8 cellular contexts compared by ENCODE assay signal in the genomic region with DNA sequence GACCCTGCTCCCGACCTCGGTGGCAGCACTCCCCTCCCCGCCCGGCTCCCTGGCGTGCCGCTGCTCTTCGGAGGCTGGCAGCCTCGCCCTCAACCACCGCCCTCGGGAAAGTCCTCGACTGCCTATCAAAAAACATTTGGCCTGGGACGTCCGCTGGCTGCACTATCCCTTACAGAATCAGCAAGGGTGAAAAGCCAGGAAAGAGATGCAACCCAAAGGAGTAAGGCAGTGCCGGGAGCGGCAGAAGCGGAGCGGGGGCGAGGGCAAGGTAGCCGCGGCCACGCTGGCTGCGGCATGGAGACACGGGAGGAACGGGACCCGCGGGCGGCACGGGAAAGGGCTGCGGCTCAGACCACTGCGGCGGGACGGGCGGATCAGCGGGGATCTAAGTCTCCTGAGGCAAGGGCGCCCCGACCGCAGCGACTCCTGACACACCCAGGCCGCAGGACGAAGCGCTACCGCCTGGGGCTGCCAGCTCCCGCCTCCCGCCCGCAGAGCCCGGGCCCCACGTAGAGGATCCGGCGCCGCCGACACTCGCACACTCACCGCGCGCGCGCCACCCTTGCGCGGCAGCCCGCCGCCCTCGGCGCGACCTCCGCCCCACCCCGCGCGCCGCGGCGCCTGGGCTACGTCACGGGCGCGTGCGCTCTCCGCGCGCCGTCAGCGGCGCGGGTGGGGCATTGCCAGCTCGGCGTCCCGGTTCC. TPM values are rescaled to one million over a fixed set of nuclear protein-coding genes. Genes with fewer than 3 reads are reported as not detected.
A peak's percentile ranks its signal among the peaks of the same experiment; 100 is the strongest.
DNase-seq lines count a peak whose midpoint lies in the region; ATAC-seq and TF ChIP-seq lines count a peak whose summit lies in the region.

A gene with protein sequence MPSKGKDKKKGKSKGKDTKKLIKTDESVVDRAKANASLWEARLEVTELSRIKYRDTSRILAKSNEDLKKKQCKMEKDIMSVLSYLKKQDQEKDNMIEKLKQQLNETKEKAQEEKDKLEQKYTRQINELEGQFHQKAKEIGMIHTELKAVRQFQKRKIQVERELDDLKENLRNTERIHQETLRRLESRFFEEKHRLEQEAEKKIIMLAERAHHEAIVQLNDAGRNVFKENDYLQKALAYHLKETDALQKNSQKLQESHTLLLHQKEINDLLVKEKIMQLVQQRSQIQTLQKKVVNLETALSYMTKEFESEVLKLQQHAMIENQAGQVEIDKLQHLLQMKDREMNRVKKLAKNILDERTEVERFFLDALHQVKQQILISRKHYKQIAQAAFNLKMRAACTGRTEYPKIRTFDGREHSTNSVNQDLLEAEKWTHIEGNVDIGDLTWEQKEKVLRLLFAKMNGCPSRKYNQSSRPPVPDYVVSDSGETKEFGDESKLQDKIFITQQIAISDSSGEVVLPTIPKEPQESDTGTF (plus strand): TSS at position 646 of the 704 bp plus-strand sequence. CDS start 130 bp downstream, outside the sequence.
A gene with protein sequence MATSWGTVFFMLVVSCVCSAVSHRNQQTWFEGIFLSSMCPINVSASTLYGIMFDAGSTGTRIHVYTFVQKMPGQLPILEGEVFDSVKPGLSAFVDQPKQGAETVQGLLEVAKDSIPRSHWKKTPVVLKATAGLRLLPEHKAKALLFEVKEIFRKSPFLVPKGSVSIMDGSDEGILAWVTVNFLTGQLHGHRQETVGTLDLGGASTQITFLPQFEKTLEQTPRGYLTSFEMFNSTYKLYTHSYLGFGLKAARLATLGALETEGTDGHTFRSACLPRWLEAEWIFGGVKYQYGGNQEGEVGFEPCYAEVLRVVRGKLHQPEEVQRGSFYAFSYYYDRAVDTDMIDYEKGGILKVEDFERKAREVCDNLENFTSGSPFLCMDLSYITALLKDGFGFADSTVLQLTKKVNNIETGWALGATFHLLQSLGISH (minus strand): TSS at position 585 of the 704 bp plus-strand sequence. CDS start 31,186 bp downstream, outside the sequence.

- H3K4me1 ChIP-seq in KMS-11 (ENCODE audit: low read depth, poor library complexity, severe bottlenecking): no peaks in the 10 kb centered on the region

- DNase-seq in DMS53 (lab: John Stamatoyannopoulos, UW) (peak; percentile 92), RPMI7951 (ENCODE audit: low read depth) (peak; percentile 84), fibroblast of mammary gland (ENCODE audit: low read depth) (peak; percentile 80)
- DNase-seq in natural killer cell treated with Interleukin-12 subunit alpha and Interleukin-12 subunit beta and Interleukin-15 and Interleukin-18, amount 100 ng/mL, for 72 hours (ENCODE audit: low spot score): peak; percentile 90
- DNase-seq in stimulated activated naive CD4-positive, alpha-beta T cell (lab: John Stamatoyannopoulos, UW): peak; percentile 78 to 88 (median 80)

- peak within 1 kb of the TSS; percentile 73 for H3K27ac ChIP-seq in KMS-11

- peaks cover 7% of the 10 kb centered on the region for H3K4me1 Mint-ChIP-seq in activated T-helper 17 cell treated with anti-CD3 and anti-CD28 coated beads, Interleukin-2, amount 50 U/mL, for 72 hours
- peaks cover 9 to 14% of the 10 kb centered on the region in 2 donors for H3K4me1 Mint-ChIP-seq in natural killer cell treated with Interleukin-12 subunit alpha and Interleukin-12 subunit beta and Interleukin-15 and Interleukin-18, amount 100 ng/mL, for 72 hours (ENCODE audit: low read depth in 2 of 2)

- no peaks in the 10 kb centered on the region for H3K27me3 Mint-ChIP-seq in activated T-helper 17 cell treated with anti-CD3 and anti-CD28 coated beads, Interleukin-2, amount 50 U/mL, for 72 hours
- H3K27me3 Mint-ChIP-seq in natural killer cell treated with Interleukin-12 subunit alpha and Interleukin-12 subunit beta and Interleukin-15 and Interleukin-18, amount 100 ng/mL, for 72 hours: no peaks in the 10 kb centered on the region

- H3K27ac Mint-ChIP-seq in activated T-helper 17 cell treated with anti-CD3 and anti-CD28 coated beads, Interleukin-2, amount 50 U/mL, for 72 hours: peak within 1 kb of the TSS; percentile 95
- H3K27ac Mint-ChIP-seq in natural killer cell treated with Interleukin-12 subunit alpha and Interleukin-12 subunit beta and Interleukin-15 and Interleukin-18, amount 100 ng/mL, for 72 hours: peak within 1 kb of the TSS; percentile 95 to 96

- no peaks in the 10 kb centered on the region for H4K20me1 ChIP-seq in KMS-11 (ENCODE audit: insufficient read depth)

- no peaks in the 10 kb centered on the region for H3K27me3 ChIP-seq in KMS-11 (ENCODE audit: insufficient read depth, low read depth)

- H3K4me3 Mint-ChIP-seq in activated T-helper 17 cell treated with anti-CD3 and anti-CD28 coated beads, Interleukin-2, amount 50 U/mL, for 72 hours: peak within 1 kb of the TSS; percentile 96
- H3K4me3 Mint-ChIP-seq in natural killer cell treated with Interleukin-12 subunit alpha and Interleukin-12 subunit beta and Interleukin-15 and Interleukin-18, amount 100 ng/mL, for 72 hours: peak within 1 kb of the TSS; percentile 95

- no peak within 1 kb of the TSS for H3K4me3 ChIP-seq in KMS-11 (IDR thresholded peaks at IDR 0.05; ENCODE audit: insufficient read depth, low read depth, low read length)
- peak within 1 kb of the TSS; percentile 88 for H3K4me3 ChIP-seq in fibroblast of mammary gland (ENCODE audit: control insufficient read depth, low read depth, low read length)

- no peaks in the 10 kb centered on the region for H3K79me2 ChIP-seq in KMS-11 (ENCODE audit: insufficient read depth, low read depth)

- peak within 1 kb of the TSS; percentile 62 for H3K4me2 ChIP-seq in KMS-11

- H3K36me3 Mint-ChIP-seq in activated T-helper 17 cell treated with anti-CD3 and anti-CD28 coated beads, Interleukin-2, amount 50 U/mL, for 72 hours (ENCODE audit: low read depth): peaks cover under 1% of the 10 kb centered on the region
- H3K36me3 Mint-ChIP-seq in natural killer cell treated with Interleukin-12 subunit alpha and Interleukin-12 subunit beta and Interleukin-15 and Interleukin-18, amount 100 ng/mL, for 72 hours: no peaks in the 10 kb centered on the region

- peak within 1 kb of the TSS; percentile 82 for H3K9ac ChIP-seq in KMS-11

- no peaks in the 10 kb centered on the region for H3K9me3 Mint-ChIP-seq in activated T-helper 17 cell treated with anti-CD3 and anti-CD28 coated beads, Interleukin-2, amount 50 U/mL, for 72 hours
- H3K9me3 Mint-ChIP-seq in natural killer cell treated with Interleukin-12 subunit alpha and Interleukin-12 subunit beta and Interleukin-15 and Interleukin-18, amount 100 ng/mL, for 72 hours: no peaks in the 10 kb centered on the region

- H3K36me3 ChIP-seq in KMS-11 (ENCODE audit: insufficient read depth): no peaks in the 10 kb centered on the region

- TF ChIP-seq CTCF in KMS-11 (conservative IDR thresholded peaks at IDR 0.05; ENCODE audit: low read depth, low read length) (no peak), fibroblast of mammary gland (conservative IDR thresholded peaks at IDR 0.05; ENCODE audit: control insufficient read depth, insufficient read depth, low read depth, low read length) (no peak)

- peak within 1 kb of the TSS; percentile 88 for H2AFZ ChIP-seq in KMS-11 (ENCODE audit: low read depth)

- ATAC-seq in GM21737 (IDR thresholded peaks at IDR 0.05; ENCODE audit: unreplicated experiment): peak; percentile 85
- peak; percentile 94 for ATAC-seq in activated T-helper 17 cell treated with anti-CD3 and anti-CD28 coated beads, Interleukin-2, amount 50 U/mL, for 72 hours (replicated peaks)
- peak; percentile 98 to 99 for ATAC-seq in natural killer cell treated with Interleukin-12 subunit alpha and Interleukin-12 subunit beta and Interleukin-15 and Interleukin-18, amount 100 ng/mL, for 72 hours

RNA-seq across cellular contexts. Expression of the first gene that starts in this region (rescaled TPM):
- total RNA-seq in RPMI7951 (2014; rRNA removed; shearing (Covaris generic)): 2.4 and 4.0 TPM in 2 replicates
- total RNA-seq in activated T-helper 17 cell treated with anti-CD3 and anti-CD28 coated beads, Interleukin-2, amount 50 U/mL, for 72 hours: 1 to 10 TPM in 1 of 2 donors, under 1 TPM in 1; 0.91 to 1.2 TPM
- 1 to 10 TPM in 1 of 2 donors, under 1 TPM in 1; 0.48 to 2.1 TPM for total RNA-seq in natural killer cell treated with Interleukin-12 subunit alpha and Interleukin-12 subunit beta and Interleukin-15 and Interleukin-18, amount 100 ng/mL, for 72 hours

RNA-seq across cellular contexts. Expression of the second gene that starts in this region (rescaled TPM):
- 6.4 and 6.5 TPM in 2 replicates for total RNA-seq in RPMI7951 (2014; rRNA removed; shearing (Covaris generic))
- 10 to 100 TPM in 1 of 2 donors, 1 to 10 TPM in 1; 5.6 to 10.4 TPM for total RNA-seq in activated T-helper 17 cell treated with anti-CD3 and anti-CD28 coated beads, Interleukin-2, amount 50 U/mL, for 72 hours
- total RNA-seq in natural killer cell treated with Interleukin-12 subunit alpha and Interleukin-12 subunit beta and Interleukin-15 and Interleukin-18, amount 100 ng/mL, for 72 hours: 10 to 100 TPM; 11.5 to 15.5 TPM
